8 cellular contexts compared by ENCODE assay signal in the genomic region with DNA sequence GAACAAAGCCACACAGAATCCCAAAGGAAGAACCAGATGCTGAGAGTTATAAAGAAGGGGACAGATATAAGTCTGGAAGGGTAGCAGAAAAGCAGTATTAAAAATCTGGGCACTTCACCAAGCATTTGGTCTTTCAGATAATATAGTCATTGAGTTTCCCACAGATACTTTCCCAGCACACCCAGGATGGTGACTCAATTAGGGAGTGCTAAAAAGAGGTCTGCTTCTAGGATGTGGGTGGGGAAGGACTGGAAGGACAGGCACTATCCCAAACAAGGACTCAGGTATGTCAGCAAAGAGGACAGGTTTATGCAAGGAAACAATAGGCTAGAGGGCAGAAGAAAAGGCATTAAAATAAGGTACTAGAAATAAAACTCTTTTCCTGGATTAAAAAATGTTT. TPM values are rescaled to one million over a fixed set of nuclear protein-coding genes. Genes with fewer than 3 reads are reported as not detected.
DNase-seq lines count a peak whose midpoint lies in the region; ATAC-seq and TF ChIP-seq lines count a peak whose summit lies in the region.

No MANE protein-coding gene starts in this region.

- H3K36me3 ChIP-seq in gastroesophageal sphincter = no peaks in the 10 kb centered on the region
- no peaks in the 10 kb centered on the region for H3K36me3 ChIP-seq in prostate gland

- H3K9me3 ChIP-seq in gastroesophageal sphincter (no peaks in the 10 kb centered on the region), prostate gland (no peaks in the 10 kb centered on the region)

- H3K27ac ChIP-seq in gastroesophageal sphincter (peak overlapping the region; percentile 85 to 99 (median 88)), prostate gland (peak overlapping the region; percentile 79 to 83)

- DNase-seq in EH (ENCODE audit: low read depth) (peak; percentile 76), SW480 (ENCODE audit: low spot score) (peak; percentile 57), prostate gland (ENCODE audit: low spot score) (peak; percentile 39), NCI-H2171 (lab: John Stamatoyannopoulos, UW) (no peak), erythroblast (lab: John Stamatoyannopoulos, UW) (no peak)

- ATAC-seq in gastroesophageal sphincter (no peak), GM18868 (IDR thresholded peaks at IDR 0.05; ENCODE audit: unreplicated experiment) (no peak), HG03095 (IDR thresholded peaks at IDR 0.05; ENCODE audit: unreplicated experiment) (no peak)

- H3K27me3 ChIP-seq in gastroesophageal sphincter = no peaks in the 10 kb centered on the region
- no peaks in the 10 kb centered on the region for H3K27me3 ChIP-seq in prostate gland (replicated peaks; ENCODE audit: insufficient read depth)

- H3K4me3 ChIP-seq in gastroesophageal sphincter (no peak overlapping the region), prostate gland (no peak overlapping the region)

- TF ChIP-seq CTCF in gastroesophageal sphincter (IDR thresholded peaks at IDR 0.05) (no peak), prostate gland (IDR thresholded peaks at IDR 0.05) (no peak)

- H3K4me1 ChIP-seq in gastroesophageal sphincter = peaks cover 13 to 52% (median 16%) of the 10 kb centered on the region in 3 donors
- peaks cover 5% of the 10 kb centered on the region for H3K4me1 ChIP-seq in prostate gland (replicated peaks)

- TF ChIP-seq EP300 in gastroesophageal sphincter (IDR thresholded peaks at IDR 0.05) = no peak

- intact Hi-C loops in prostate gland (cut with DNase I) = loop anchor here (2.0 kb wide), 1 partner anchor 83 kb away; no protein-coding TSS in a partner anchor

- TF ChIP-seq POLR2A in gastroesophageal sphincter (IDR thresholded peaks at IDR 0.05) (no peak), prostate gland (IDR thresholded peaks at IDR 0.05) (no peak), erythroblast (IDR thresholded peaks at IDR 0.05; ENCODE audit: low read length) (no peak)

RNA-seq across cellular contexts. Expression of gene DIAPH1, which starts 59.3 kb away (rescaled TPM):
- total RNA-seq in gastroesophageal sphincter (10 to 100 TPM; 35.2 to 62.3 (median 53.4) TPM), prostate gland (10 to 100 TPM; 34.8 to 57.7 TPM)

Comparison
In these comparisons a context has a peak if more than half of its experiments do, and no peak if none do; other contexts are left out.
1. DNase-seq: peak in EH (single experiment), SW480 (single experiment) and prostate gland (single experiment); none in NCI-H2171 (single experiment) and erythroblast (0 of 2).